1 cellular context compared by ENCODE assay signal in genomic region chr1:155051342-155051776, GRCh38.
A peak's percentile ranks its signal among the peaks of the same experiment; 100 is the strongest.
TF ChIP-seq lines count a peak whose summit lies in the region.

No MANE protein-coding gene starts in this region.

TF ChIP-seq in HepG2, 621 proteins besides CTCF, POLR2A, EP300 and RAD21 (continued from another document):
- TF ChIP-seq ZBTB44 (CRISPR knock-in tag; IDR thresholded peaks at IDR 0.05) (no peak), ZFY (CRISPR knock-in tag; IDR thresholded peaks at IDR 0.05) (peak; percentile 72), BATF2 (CRISPR knock-in tag; IDR thresholded peaks at IDR 0.05) (no peak), DBP (CRISPR knock-in tag; IDR thresholded peaks at IDR 0.05; ENCODE audit: not compliant biosample characterization) (no peak), ZBTB37 (CRISPR knock-in tag; IDR thresholded peaks at IDR 0.05) (no peak), MEF2D (CRISPR knock-in tag; IDR thresholded peaks at IDR 0.05) (no peak), ARID4A (CRISPR knock-in tag; IDR thresholded peaks at IDR 0.05; ENCODE audit: borderline replicate concordance) (no peak), NFKB2 (CRISPR knock-in tag; IDR thresholded peaks at IDR 0.05; ENCODE audit: borderline replicate concordance) (0 out of 2 replicates have a peak, but pooled peaks have one; percentile 11), SALL1 (CRISPR knock-in tag; IDR thresholded peaks at IDR 0.05) (0 out of 2 replicates have a peak, but pooled peaks have one; percentile 4), CBFB (CRISPR knock-in tag; IDR thresholded peaks at IDR 0.05) (no peak), ZNF3 (CRISPR knock-in tag; IDR thresholded peaks at IDR 0.05) (no peak), ZMYM4 (CRISPR knock-in tag; IDR thresholded peaks at IDR 0.05) (peak; percentile 8; the same call in 1 of the 2 replicates), HOXD1 (CRISPR knock-in tag; IDR thresholded peaks at IDR 0.05) (no peak), GMEB1 (CRISPR knock-in tag; IDR thresholded peaks at IDR 0.05; ENCODE audit: borderline replicate concordance) (peak; percentile 1; the same call in 1 of the 2 replicates), ZNF773 (CRISPR knock-in tag; IDR thresholded peaks at IDR 0.05; ENCODE audit: borderline replicate concordance) (peak; percentile 44; the same call in 1 of the 2 replicates), ZFYVE20 (CRISPR knock-in tag; IDR thresholded peaks at IDR 0.05; ENCODE audit: borderline replicate concordance, low read depth) (no peak), YEATS2 (CRISPR knock-in tag; IDR thresholded peaks at IDR 0.05; ENCODE audit: borderline replicate concordance) (no peak), ZNF101 (CRISPR knock-in tag; IDR thresholded peaks at IDR 0.05; ENCODE audit: borderline replicate concordance, low read depth) (no peak), UBTF (CRISPR knock-in tag; IDR thresholded peaks at IDR 0.05) (peak; percentile 56; the same call in 1 of the 2 replicates), FOXK1 (CRISPR knock-in tag; IDR thresholded peaks at IDR 0.05; ENCODE audit: borderline replicate concordance, low read depth) (no peak), ZNF879 (CRISPR knock-in tag; IDR thresholded peaks at IDR 0.05) (no peak)
